8 cellular contexts compared by ENCODE assay signal in the genomic region with DNA sequence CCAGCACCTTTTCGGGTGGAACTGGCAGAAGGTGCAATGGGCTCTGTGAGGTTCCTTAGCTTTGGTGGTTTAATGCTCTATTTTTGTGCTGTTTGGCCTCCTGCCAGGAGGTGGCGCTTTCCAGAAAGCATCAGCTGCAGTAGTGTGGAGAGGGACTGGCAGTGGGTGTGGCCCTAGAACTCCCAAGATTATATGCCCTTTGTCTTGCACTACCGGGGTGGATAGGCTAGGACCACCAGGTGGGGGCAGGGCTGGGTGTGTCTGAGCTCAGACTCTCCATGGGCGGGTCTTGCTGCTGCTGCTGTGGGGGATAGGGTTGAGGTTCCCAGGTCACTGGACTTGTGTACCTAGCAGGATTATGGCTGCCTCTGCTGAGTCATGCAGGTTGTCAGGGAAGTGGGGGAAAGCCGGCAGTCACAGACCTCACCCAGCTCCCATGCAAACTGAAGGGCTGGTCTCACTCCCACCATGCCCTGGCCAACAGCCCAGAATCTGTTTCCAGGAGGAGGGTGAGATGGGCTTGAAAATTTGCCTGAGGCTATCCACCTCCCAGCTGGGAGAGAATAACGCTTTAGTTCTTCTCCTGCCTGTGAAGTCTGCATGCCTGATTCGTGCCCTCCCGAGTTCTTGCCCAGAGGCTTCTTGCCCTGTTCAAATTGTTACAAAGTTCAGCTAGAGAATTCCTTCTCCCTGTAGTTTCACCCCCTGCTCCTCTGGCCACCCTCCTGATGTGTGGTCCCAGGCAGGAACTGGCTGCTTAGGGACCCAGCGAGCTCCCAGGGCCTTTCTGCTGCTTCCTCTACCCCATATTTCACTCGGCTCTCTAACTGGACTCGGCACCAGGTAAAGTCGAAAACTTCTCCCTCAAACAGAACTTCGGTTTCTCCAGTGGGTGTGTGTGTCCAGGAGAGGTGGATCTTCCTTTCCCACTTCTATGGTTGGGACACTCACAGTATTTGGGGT.
DNase-seq lines count a peak whose midpoint lies in the region; ATAC-seq and TF ChIP-seq lines count a peak whose summit lies in the region.

No MANE protein-coding gene starts in this region.

- peak overlapping the region; percentile 1 for H3K27ac ChIP-seq in thymus (ENCODE audit: low read depth)

- no peak for ATAC-seq in activated B cell treated with CpG ODN at 0.5 μM for 24 hours (ENCODE audit: low read depth)
- ATAC-seq in naive thymus-derived CD8-positive, alpha-beta T cell = peak in 1 of 2 donors; percentile 12
- no peak for ATAC-seq in GM19463 (IDR thresholded peaks at IDR 0.05; ENCODE audit: unreplicated experiment)

- no peaks in the 10 kb centered on the region for H3K9me3 ChIP-seq in thymus (ENCODE audit: control insufficient read depth)

- intact Hi-C loops in CD14-positive monocyte (cut with micrococcal nuclease) = no loop called here
- intact Hi-C loops in activated B cell treated with CpG ODN at 0.5 μM for 24 hours (cut with micrococcal nuclease) = loop anchor here (1.0 to 10.0 kb wide), 3 partner anchors 96 to 606 kb away; no protein-coding TSS in a partner anchor

- peaks cover 0 to 4% (median 0%) of the 10 kb centered on the region in 3 donors for H3K27me3 Mint-ChIP-seq in CD14-positive monocyte (ENCODE audit: low read depth in 3 of 3)
- H3K27me3 Mint-ChIP-seq in activated B cell treated with CpG ODN at 0.5 μM for 24 hours = peaks cover 8% of the 10 kb centered on the region
- H3K27me3 Mint-ChIP-seq in naive thymus-derived CD8-positive, alpha-beta T cell = no peaks in the 10 kb centered on the region

- POLR2A ChIA-PET in activated B cell treated with CpG ODN at 0.5 μM for 24 hours (lab: Charles Lee) = interaction anchor here (0.8 kb wide), 1 partner anchor 129 kb away, joined by 4 read pairs; the partner anchor contains the start of gene C21orf91
- POLR2A ChIA-PET in naive thymus-derived CD8-positive, alpha-beta T cell (lab: Charles Lee) = interaction anchor here (1.1 kb wide), 1 partner anchor 130 kb away, joined by 4 read pairs; the partner anchor contains the start of gene C21orf91

- CTCF ChIA-PET in activated B cell treated with CpG ODN at 0.5 μM for 24 hours (lab: Charles Lee) = interaction anchor here (0.6 to 2.6 kb wide), 16 partner anchors 10 to 240 kb away, joined by 3 to 18 read pairs (median 3); no protein-coding TSS in a partner anchor

- H3K4me3 Mint-ChIP-seq in CD14-positive monocyte (peak overlapping the region; percentile 44 to 52), activated B cell treated with CpG ODN at 0.5 μM for 24 hours (no peak overlapping the region)
- peak overlapping the region in 3 of 10 donors; percentile 16 to 46 (median 35) for H3K4me3 Mint-ChIP-seq in naive thymus-derived CD8-positive, alpha-beta T cell

- 80% methylated on average over 13 of the region's 13 CpGs for WGBS in thymus

- DNase-seq in CD14-positive monocyte (ENCODE audit: low spot score) (no peak), KBM-7 (peak; percentile 53), activated B cell treated with CpG ODN at 0.5 μM for 24 hours (peak; percentile 31), NCI-H526 treated with DMSO at 0.1 percent for 48 hours (lab: John Stamatoyannopoulos, UW) (no peak)
- peak; percentile 34 for DNase-seq in central memory CD4-positive, alpha-beta T cell
- DNase-seq in naive thymus-derived CD8-positive, alpha-beta T cell = peak; percentile 5 to 69 (median 38)

- H3K4me1 Mint-ChIP-seq in CD14-positive monocyte (peaks cover 13% of the 10 kb centered on the region), activated B cell treated with CpG ODN at 0.5 μM for 24 hours (peaks cover 4% of the 10 kb centered on the region)
- peaks cover 19 to 39% (median 32%) of the 10 kb centered on the region in 4 donors for H3K4me1 Mint-ChIP-seq in naive thymus-derived CD8-positive, alpha-beta T cell

- no peaks in the 10 kb centered on the region for H3K4me1 ChIP-seq in thymus (ENCODE audit: control insufficient read depth, insufficient read depth, low read length)

- TF ChIP-seq CTCF in CD14-positive monocyte (IDR thresholded peaks at IDR 0.05) (peak; percentile 71), activated B cell treated with CpG ODN at 0.5 μM for 24 hours (IDR thresholded peaks at IDR 0.05) (no peak)

- H3K27ac Mint-ChIP-seq in CD14-positive monocyte (no peak overlapping the region), activated B cell treated with CpG ODN at 0.5 μM for 24 hours (no peak overlapping the region)
- H3K27ac Mint-ChIP-seq in naive thymus-derived CD8-positive, alpha-beta T cell = peak overlapping the region in 3 of 10 donors; percentile 2 to 63 (median 21)

- H3K4me3 ChIP-seq in thymus (ENCODE audit: low read length) = no peak overlapping the region

- no peaks in the 10 kb centered on the region for H3K36me3 ChIP-seq in thymus (ENCODE audit: control insufficient read depth, insufficient read depth)

- H3K36me3 Mint-ChIP-seq in CD14-positive monocyte (no peaks in the 10 kb centered on the region), activated B cell treated with CpG ODN at 0.5 μM for 24 hours (ENCODE audit: low read depth) (no peaks in the 10 kb centered on the region)
- no peaks in the 10 kb centered on the region for H3K36me3 Mint-ChIP-seq in naive thymus-derived CD8-positive, alpha-beta T cell

- in situ Hi-C loops in KBM-7 (cut with MboI; ENCODE audit: low pct_unique_long_range_greater_than_20kb, low sequenced_read_pairs) = loop anchor here (25.0 kb wide), 1 partner anchor 223 kb away; no protein-coding TSS in a partner anchor

- peaks cover 4 to 15% (median 7%) of the 10 kb centered on the region in 7 donors for H3K9me3 Mint-ChIP-seq in CD14-positive monocyte
- no peaks in the 10 kb centered on the region for H3K9me3 Mint-ChIP-seq in activated B cell treated with CpG ODN at 0.5 μM for 24 hours
- no peaks in the 10 kb centered on the region for H3K9me3 Mint-ChIP-seq in naive thymus-derived CD8-positive, alpha-beta T cell

- H3K27me3 ChIP-seq in thymus (ENCODE audit: control insufficient read depth, insufficient read depth) = no peaks in the 10 kb centered on the region

Comparison
In these comparisons a context has a peak if more than half of its experiments do, and no peak if none do; other contexts are left out.
1. DNase-seq: peak in KBM-7 (single experiment), activated B cell treated with CpG ODN at 0.5 μM for 24 hours (single experiment), central memory CD4-positive, alpha-beta T cell (single experiment) and naive thymus-derived CD8-positive, alpha-beta T cell (10 of 10); none in CD14-positive monocyte (single experiment) and NCI-H526 treated with DMSO at 0.1 percent for 48 hours (single experiment).